Comparison of ENCODE assay signal across 8 cellular contexts in the genomic region with DNA sequence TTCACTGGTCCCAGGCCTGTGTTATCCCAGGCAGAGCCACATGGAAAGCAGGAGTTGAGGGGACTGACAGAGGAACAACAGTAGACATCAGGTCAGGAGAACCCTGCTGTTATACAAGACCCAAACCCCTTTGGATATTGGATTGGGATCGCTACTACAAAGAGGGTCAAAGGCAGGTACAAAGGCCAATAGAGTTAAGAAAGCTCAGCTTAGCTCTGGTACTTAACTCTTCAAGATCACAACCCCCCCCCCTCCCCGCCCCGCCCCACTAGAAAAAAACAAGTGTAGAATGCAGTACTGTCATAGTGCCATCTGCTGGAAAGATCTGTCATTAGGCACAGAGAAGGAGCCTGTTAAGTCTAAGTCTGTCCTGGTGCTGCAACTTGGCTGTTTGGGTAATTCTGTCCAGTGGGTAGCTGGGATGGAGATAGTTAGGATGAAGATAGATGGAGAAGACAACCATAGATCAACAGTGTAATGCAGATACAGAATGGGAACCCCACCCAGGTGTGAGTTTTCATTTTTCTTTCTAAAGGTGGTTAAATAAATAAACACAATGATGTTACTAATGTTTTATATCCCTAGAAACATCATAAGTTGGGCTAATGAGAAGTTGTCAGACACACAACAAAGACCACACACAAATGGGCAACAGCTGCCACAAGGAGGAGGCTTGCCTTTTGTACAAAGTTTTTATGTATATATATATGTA. TPM values are rescaled to one million over a fixed set of nuclear protein-coding genes. Genes with fewer than 3 reads are reported as not detected.
DNase-seq lines count a peak whose midpoint lies in the region; ATAC-seq and TF ChIP-seq lines count a peak whose summit lies in the region.

No MANE protein-coding gene starts in this region.

- WGBS in right lobe of liver (ENCODE audit: insufficient coverage, low coverage, low lambda C conversion rate, missing lambda C conversion rate) = 59% methylated on average over 3 of the region's 3 CpGs

- ATAC-seq in GM19035 (IDR thresholded peaks at IDR 0.05; ENCODE audit: unreplicated experiment) (peak; percentile 55), T-helper 17 cell (peak; percentile 84), right lobe of liver (peak; percentile 24 to 52 (median 34))

- H3K4me3 ChIP-seq in right lobe of liver = no peak overlapping the region
- no peak overlapping the region for H3K4me3 ChIP-seq in tibial artery

- H3K36me3 Mint-ChIP-seq in T-helper 17 cell (ENCODE audit: low read depth) = peaks cover 13% of the 10 kb centered on the region

- no peaks in the 10 kb centered on the region for H3K27me3 Mint-ChIP-seq in T-helper 17 cell

- TF ChIP-seq POLR2A in right lobe of liver (IDR thresholded peaks at IDR 0.05) = no peak

- no peak overlapping the region for H3K27ac ChIP-seq in right lobe of liver
- H3K27ac ChIP-seq in tibial artery = peak overlapping the region; percentile 54

- H3K4me3 Mint-ChIP-seq in T-helper 17 cell = no peak overlapping the region

- H3K4me1 Mint-ChIP-seq in T-helper 17 cell = peaks cover 14% of the 10 kb centered on the region

- TF ChIP-seq CTCF in right lobe of liver (IDR thresholded peaks at IDR 0.05) (peak; percentile 24 to 53 (median 46)), tibial artery (IDR thresholded peaks at IDR 0.05) (peak; percentile 39 to 63)

- H3K27me3 ChIP-seq in right lobe of liver (no peaks in the 10 kb centered on the region), tibial artery (no peaks in the 10 kb centered on the region)

- H3K9me3 ChIP-seq in T-helper 17 cell (ENCODE audit: control insufficient read depth, low read length, poor library complexity, severe bottlenecking) (no peaks in the 10 kb centered on the region), right lobe of liver (no peaks in the 10 kb centered on the region), tibial artery (no peaks in the 10 kb centered on the region)

- DNase-seq in CD1c-positive myeloid dendritic cell (ENCODE audit: extremely low spot score) (peak; percentile 68), NCI-H1417 (lab: John Stamatoyannopoulos, UW) (peak; percentile 27 to 75 (median 62)), T-helper 17 cell (peak in 1 of 3 donors; percentile 43), dermis microvascular lymphatic vessel endothelial cell (ENCODE audit: low read depth in 2 of 2) (peak; percentile 33 to 75), right lobe of liver (no peak), tibial artery (peak in 1 of 2 donors; percentile 51), ureter (ENCODE audit: low spot score) (no peak)

- H3K36me3 ChIP-seq in right lobe of liver (peaks cover 0 to 37% (median 17%) of the 10 kb centered on the region in 4 donors), tibial artery (peaks cover 43 to 50% (median 44%) of the 10 kb centered on the region in 3 donors)

- intact Hi-C loops in right lobe of liver (cut with DNase I) = no loop called here
- intact Hi-C loops in tibial artery (cut with DNase I; ENCODE audit: low total_unique reads) = no loop called here

- H3K27ac Mint-ChIP-seq in T-helper 17 cell = peak overlapping the region; percentile 34

- H3K4me1 ChIP-seq in right lobe of liver (peaks cover 0 to 24% (median 12%) of the 10 kb centered on the region in 4 donors), tibial artery (peaks cover 0 to 8% (median 2%) of the 10 kb centered on the region in 4 donors)

RNA-seq across cellular contexts. Expression of gene REM2, which starts 17.2 kb away (rescaled TPM):
- total RNA-seq in T-helper 17 cell = 1 to 10 TPM; 7.2 to 8.7 TPM
- under 0.01 TPM in 1 of 2 replicates, not detected in the other for total RNA-seq in dermis microvascular lymphatic vessel endothelial cell
- under 1 TPM in 2 of 6 experiments, not detected in 4; 0.10 to 0.12 TPM for total RNA-seq in right lobe of liver
- 0.18 TPM for total RNA-seq in ureter

RNA-seq across cellular contexts. Expression of gene RBM23, which starts 18.7 kb away (rescaled TPM):
- total RNA-seq in T-helper 17 cell = 10 to 100 TPM; 77.3 to 88.9 TPM
- total RNA-seq in dermis microvascular lymphatic vessel endothelial cell = 36.1 and 44.4 TPM in 2 replicates
- total RNA-seq in right lobe of liver = 10 to 100 TPM; 22.2 to 38.0 (median 34.0) TPM
- 84.4 TPM for total RNA-seq in ureter

RNA-seq across cellular contexts. Expression of gene LRP10, which starts 28.7 kb away (rescaled TPM):
- total RNA-seq in T-helper 17 cell = 10 to 100 TPM; 76.9 to 84.5 TPM
- total RNA-seq in dermis microvascular lymphatic vessel endothelial cell = 35.2 and 65.7 TPM in 2 replicates
- total RNA-seq in right lobe of liver = 10 to 100 TPM; 31.0 to 54.5 (median 44.6) TPM
- 128 TPM for total RNA-seq in ureter

RNA-seq across cellular contexts. Expression of gene PRMT5, which starts 28.9 kb away (rescaled TPM):
- total RNA-seq in T-helper 17 cell (10 to 100 TPM; 22.8 to 33.9 TPM), dermis microvascular lymphatic vessel endothelial cell (38.4 and 47.1 TPM in 2 replicates), right lobe of liver (10 to 100 TPM; 22.5 to 32.1 (median 25.7) TPM), ureter (80.9 TPM)

RNA-seq across cellular contexts. Expression of gene HAUS4, which starts 56.6 kb away (rescaled TPM):
- total RNA-seq in T-helper 17 cell = 10 to 100 TPM; 19.5 to 25.9 TPM
- 14.5 and 29.7 TPM in 2 replicates for total RNA-seq in dermis microvascular lymphatic vessel endothelial cell
- 10 to 100 TPM in 4 of 6 experiments, 1 to 10 TPM in 2; 6.8 to 17.9 (median 12.4) TPM for total RNA-seq in right lobe of liver
- 29.2 TPM for total RNA-seq in ureter

Comparison
In these comparisons a context has a peak if more than half of its experiments do, and no peak if none do; other contexts are left out.
1. DNase-seq: peak in CD1c-positive myeloid dendritic cell (single experiment), NCI-H1417 (3 of 3) and dermis microvascular lymphatic vessel endothelial cell (2 of 2); none in right lobe of liver (0 of 3) and ureter (single experiment).
2. ATAC-seq: peak in every context shown above with its lines; median percentile 84 in T-helper 17 cell; 55 in GM19035; 34 in right lobe of liver.
3. H3K27ac ChIP-seq: peak in tibial artery (2 of 2); none in right lobe of liver (0 of 3).